In genomic region chr6:33391278-33392167, GRCh38 we compare ENCODE assay signal across 1 cellular context.
TF ChIP-seq lines count a peak whose summit lies in the region.

A gene with protein sequence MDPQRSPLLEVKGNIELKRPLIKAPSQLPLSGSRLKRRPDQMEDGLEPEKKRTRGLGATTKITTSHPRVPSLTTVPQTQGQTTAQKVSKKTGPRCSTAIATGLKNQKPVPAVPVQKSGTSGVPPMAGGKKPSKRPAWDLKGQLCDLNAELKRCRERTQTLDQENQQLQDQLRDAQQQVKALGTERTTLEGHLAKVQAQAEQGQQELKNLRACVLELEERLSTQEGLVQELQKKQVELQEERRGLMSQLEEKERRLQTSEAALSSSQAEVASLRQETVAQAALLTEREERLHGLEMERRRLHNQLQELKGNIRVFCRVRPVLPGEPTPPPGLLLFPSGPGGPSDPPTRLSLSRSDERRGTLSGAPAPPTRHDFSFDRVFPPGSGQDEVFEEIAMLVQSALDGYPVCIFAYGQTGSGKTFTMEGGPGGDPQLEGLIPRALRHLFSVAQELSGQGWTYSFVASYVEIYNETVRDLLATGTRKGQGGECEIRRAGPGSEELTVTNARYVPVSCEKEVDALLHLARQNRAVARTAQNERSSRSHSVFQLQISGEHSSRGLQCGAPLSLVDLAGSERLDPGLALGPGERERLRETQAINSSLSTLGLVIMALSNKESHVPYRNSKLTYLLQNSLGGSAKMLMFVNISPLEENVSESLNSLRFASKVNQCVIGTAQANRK (plus strand): TSS chr6:33391823. CDS start chr6:33391986, 163 bp downstream.

TF ChIP-seq in K562, 482 proteins besides CTCF, POLR2A, EP300 and RAD21 (continued from another document and continues in another):
- TF ChIP-seq, protein P1, sequence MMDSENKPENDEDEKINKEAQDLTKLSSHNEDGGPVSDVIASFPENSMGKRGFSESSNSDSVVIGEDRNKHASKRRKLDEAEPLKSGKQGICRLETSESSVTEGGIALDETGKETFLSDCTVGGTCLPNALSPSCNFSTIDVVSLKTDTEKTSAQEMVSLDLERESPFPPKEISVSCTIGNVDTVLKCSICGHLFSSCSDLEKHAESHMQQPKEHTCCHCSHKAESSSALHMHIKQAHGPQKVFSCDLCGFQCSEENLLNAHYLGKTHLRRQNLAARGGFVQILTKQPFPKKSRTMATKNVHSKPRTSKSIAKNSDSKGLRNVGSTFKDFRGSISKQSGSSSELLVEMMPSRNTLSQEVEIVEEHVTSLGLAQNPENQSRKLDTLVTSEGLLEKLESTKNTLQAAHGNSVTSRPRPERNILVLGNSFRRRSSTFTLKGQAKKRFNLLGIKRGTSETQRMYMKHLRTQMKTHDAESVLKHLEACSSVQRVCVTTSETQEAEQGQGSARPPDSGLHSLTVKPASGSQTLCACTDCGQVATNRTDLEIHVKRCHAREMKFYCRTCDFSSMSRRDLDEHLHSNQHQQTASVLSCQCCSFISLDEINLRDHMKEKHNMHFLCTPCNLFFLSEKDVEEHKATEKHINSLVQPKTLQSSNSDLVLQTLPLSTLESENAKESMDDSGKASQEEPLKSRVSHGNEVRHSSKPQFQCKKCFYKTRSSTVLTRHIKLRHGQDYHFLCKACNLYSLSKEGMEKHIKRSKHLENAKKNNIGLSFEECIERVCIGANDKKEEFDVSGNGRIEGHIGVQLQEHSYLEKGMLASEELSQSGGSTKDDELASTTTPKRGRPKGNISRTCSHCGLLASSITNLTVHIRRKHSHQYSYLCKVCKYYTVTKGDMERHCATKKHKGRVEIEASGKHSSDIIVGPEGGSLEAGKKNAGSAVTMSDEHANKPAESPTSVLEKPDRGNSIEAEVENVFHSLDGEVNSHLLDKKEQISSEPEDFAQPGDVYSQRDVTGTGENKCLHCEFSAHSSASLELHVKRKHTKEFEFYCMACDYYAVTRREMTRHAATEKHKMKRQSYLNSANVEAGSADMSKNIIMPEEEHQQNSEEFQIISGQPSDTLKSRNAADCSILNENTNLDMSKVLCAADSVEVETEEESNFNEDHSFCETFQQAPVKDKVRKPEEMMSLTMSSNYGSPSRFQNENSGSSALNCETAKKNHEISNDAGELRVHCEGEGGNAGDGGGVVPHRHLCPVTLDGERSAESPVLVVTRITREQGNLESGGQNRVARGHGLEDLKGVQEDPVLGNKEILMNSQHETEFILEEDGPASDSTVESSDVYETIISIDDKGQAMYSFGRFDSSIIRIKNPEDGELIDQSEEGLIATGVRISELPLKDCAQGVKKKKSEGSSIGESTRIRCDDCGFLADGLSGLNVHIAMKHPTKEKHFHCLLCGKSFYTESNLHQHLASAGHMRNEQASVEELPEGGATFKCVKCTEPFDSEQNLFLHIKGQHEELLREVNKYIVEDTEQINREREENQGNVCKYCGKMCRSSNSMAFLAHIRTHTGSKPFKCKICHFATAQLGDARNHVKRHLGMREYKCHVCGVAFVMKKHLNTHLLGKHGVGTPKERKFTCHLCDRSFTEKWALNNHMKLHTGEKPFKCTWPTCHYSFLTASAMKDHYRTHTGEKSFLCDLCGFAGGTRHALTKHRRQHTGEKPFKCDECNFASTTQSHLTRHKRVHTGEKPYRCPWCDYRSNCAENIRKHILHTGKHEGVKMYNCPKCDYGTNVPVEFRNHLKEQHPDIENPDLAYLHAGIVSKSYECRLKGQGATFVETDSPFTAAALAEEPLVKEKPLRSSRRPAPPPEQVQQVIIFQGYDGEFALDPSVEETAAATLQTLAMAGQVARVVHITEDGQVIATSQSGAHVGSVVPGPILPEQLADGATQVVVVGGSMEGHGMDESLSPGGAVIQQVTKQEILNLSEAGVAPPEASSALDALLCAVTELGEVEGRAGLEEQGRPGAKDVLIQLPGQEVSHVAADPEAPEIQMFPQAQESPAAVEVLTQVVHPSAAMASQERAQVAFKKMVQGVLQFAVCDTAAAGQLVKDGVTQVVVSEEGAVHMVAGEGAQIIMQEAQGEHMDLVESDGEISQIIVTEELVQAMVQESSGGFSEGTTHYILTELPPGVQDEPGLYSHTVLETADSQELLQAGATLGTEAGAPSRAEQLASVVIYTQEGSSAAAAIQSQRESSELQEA (IDR thresholded peaks at IDR 0.05; ENCODE audit: low read depth), result no peak
- peak; percentile 62; the same call in 1 of the 2 replicates for TF ChIP-seq JUN (IDR thresholded peaks at IDR 0.05; ENCODE audit: borderline replicate concordance, low read depth, low read length)
- 0 out of 2 replicates have a peak, but pooled peaks have one; percentile 25 for TF ChIP-seq JUN (CRISPR knock-in tag; IDR thresholded peaks at IDR 0.05; ENCODE audit: borderline replicate concordance)
- TF ChIP-seq MXI1 (IDR thresholded peaks at IDR 0.05; ENCODE audit: low read depth, low read length), result peak; percentile 45
- TF ChIP-seq BMI1 (IDR thresholded peaks at IDR 0.05; ENCODE audit: low read length), result no peak
- TF ChIP-seq, protein P2, sequence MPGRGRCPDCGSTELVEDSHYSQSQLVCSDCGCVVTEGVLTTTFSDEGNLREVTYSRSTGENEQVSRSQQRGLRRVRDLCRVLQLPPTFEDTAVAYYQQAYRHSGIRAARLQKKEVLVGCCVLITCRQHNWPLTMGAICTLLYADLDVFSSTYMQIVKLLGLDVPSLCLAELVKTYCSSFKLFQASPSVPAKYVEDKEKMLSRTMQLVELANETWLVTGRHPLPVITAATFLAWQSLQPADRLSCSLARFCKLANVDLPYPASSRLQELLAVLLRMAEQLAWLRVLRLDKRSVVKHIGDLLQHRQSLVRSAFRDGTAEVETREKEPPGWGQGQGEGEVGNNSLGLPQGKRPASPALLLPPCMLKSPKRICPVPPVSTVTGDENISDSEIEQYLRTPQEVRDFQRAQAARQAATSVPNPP (IDR thresholded peaks at IDR 0.05; ENCODE audit: borderline replicate concordance, insufficient read depth, insufficient read length), result no peak
- no peak for TF ChIP-seq SNAPC5 (CRISPR knock-in tag; IDR thresholded peaks at IDR 0.05)
- TF ChIP-seq GABPA (tag; conservative IDR thresholded peaks at IDR 0.05; ENCODE audit: low read depth), result peak; percentile 97
- peak in 1 of 2 experiments; percentile 67; a peak in 3 of 4 replicates for TF ChIP-seq TBL1XR1 (IDR thresholded peaks at IDR 0.05; ENCODE audit: low read length in 2 of 2)
- no peak for TF ChIP-seq STAT5B (CRISPR knock-in tag; IDR thresholded peaks at IDR 0.05)
- peak; percentile 40; the same call in 1 of the 2 replicates for TF ChIP-seq FOXK1 (CRISPR knock-in tag; IDR thresholded peaks at IDR 0.05; ENCODE audit: borderline replicate concordance)
- TF ChIP-seq THAP12 (CRISPR knock-in tag; IDR thresholded peaks at IDR 0.05), result peak; percentile 91
- TF ChIP-seq SMAD3 (CRISPR knock-in tag; conservative IDR thresholded peaks at IDR 0.05), result no peak
- TF ChIP-seq, protein P3, sequence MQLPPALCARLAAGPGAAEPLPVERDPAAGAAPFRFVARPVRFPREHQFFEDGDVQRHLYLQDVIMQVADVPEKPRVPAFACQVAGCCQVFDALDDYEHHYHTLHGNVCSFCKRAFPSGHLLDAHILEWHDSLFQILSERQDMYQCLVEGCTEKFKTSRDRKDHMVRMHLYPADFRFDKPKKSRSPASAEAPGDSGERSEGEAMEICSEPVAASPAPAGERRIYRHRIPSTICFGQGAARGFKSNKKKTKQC (CRISPR knock-in tag; IDR thresholded peaks at IDR 0.05), result peak; percentile 47; the same call in 1 of the 2 replicates
- no peak for TF ChIP-seq XRCC4 (IDR thresholded peaks at IDR 0.05; ENCODE audit: extremely low read depth, insufficient read depth, insufficient read length)
- no peak for TF ChIP-seq COPS2 (conservative IDR thresholded peaks at IDR 0.05)
- TF ChIP-seq CC2D1A (IDR thresholded peaks at IDR 0.05), result peak; percentile 84
- no peak for TF ChIP-seq PPARD (CRISPR knock-in tag; IDR thresholded peaks at IDR 0.05)
- no peak for TF ChIP-seq GATA2 (CRISPR knock-in tag; IDR thresholded peaks at IDR 0.05)
- no peak for TF ChIP-seq ZHX1 (conservative IDR thresholded peaks at IDR 0.05; ENCODE audit: low read length)
- no peak for TF ChIP-seq CEBPB (tag; IDR thresholded peaks at IDR 0.05)
- TF ChIP-seq MYBL2 (IDR thresholded peaks at IDR 0.05; ENCODE audit: low read depth), result peak; percentile 100
- TF ChIP-seq MYBL2 (CRISPR knock-in tag; IDR thresholded peaks at IDR 0.05; ENCODE audit: borderline replicate concordance), result peak; percentile 99; the same call in 1 of the 2 replicates
- TF ChIP-seq, protein P4, sequence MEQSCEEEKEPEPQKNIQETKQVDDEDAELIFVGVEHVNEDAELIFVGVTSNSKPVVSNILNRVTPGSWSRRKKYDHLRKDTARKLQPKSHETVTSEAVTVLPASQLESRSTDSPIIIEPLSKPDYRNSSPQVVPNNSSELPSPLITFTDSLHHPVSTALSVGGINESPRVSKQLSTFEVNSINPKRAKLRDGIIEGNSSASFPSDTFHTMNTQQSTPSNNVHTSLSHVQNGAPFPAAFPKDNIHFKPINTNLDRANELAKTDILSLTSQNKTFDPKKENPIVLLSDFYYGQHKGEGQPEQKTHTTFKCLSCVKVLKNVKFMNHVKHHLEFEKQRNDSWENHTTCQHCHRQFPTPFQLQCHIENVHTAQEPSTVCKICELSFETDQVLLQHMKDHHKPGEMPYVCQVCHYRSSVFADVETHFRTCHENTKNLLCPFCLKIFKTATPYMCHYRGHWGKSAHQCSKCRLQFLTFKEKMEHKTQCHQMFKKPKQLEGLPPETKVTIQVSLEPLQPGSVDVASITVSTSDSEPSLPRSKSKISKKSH (CRISPR knock-in tag; IDR thresholded peaks at IDR 0.05), result no peak
- TF ChIP-seq ZNF740 (CRISPR knock-in tag; IDR thresholded peaks at IDR 0.05), result 0 out of 2 replicates have a peak, but pooled peaks have one; percentile 38
- TF ChIP-seq ZNF740 (tag; IDR thresholded peaks at IDR 0.05), result no peak
- TF ChIP-seq MTA2 (IDR thresholded peaks at IDR 0.05; ENCODE audit: low read depth), result no peak
- TF ChIP-seq, protein P5, sequence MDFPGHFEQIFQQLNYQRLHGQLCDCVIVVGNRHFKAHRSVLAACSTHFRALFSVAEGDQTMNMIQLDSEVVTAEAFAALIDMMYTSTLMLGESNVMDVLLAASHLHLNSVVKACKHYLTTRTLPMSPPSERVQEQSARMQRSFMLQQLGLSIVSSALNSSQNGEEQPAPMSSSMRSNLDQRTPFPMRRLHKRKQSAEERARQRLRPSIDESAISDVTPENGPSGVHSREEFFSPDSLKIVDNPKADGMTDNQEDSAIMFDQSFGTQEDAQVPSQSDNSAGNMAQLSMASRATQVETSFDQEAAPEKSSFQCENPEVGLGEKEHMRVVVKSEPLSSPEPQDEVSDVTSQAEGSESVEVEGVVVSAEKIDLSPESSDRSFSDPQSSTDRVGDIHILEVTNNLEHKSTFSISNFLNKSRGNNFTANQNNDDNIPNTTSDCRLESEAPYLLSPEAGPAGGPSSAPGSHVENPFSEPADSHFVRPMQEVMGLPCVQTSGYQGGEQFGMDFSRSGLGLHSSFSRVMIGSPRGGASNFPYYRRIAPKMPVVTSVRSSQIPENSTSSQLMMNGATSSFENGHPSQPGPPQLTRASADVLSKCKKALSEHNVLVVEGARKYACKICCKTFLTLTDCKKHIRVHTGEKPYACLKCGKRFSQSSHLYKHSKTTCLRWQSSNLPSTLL (IDR thresholded peaks at IDR 0.05), result no peak
- no peak for TF ChIP-seq POLR2AphosphoS2 (IDR thresholded peaks at IDR 0.05; ENCODE audit: low read length)
- TF ChIP-seq HLTF (IDR thresholded peaks at IDR 0.05), result 0 out of 2 replicates have a peak, but pooled peaks have one; percentile 20
- TF ChIP-seq CBX3 (IDR thresholded peaks at IDR 0.05; ENCODE audit: borderline replicate concordance in 1 of 2, low read length in 2 of 2), result peak in 1 of 2 experiments; percentile 74; a peak in 2 of 3 replicates
- peak; percentile 62; the same call in 1 of the 2 replicates for TF ChIP-seq ZBTB1 (CRISPR knock-in tag; IDR thresholded peaks at IDR 0.05; ENCODE audit: borderline replicate concordance, low read depth)
- peak; percentile 49; the same call in 1 of the 2 replicates for TF ChIP-seq ZNF224 (CRISPR knock-in tag; IDR thresholded peaks at IDR 0.05)
- no peak for TF ChIP-seq MAFG (tag; conservative IDR thresholded peaks at IDR 0.05)
- TF ChIP-seq CBX2 (IDR thresholded peaks at IDR 0.05; ENCODE audit: insufficient read depth, low read length, poor library complexity, severe bottlenecking), result no peak
- no peak; the same call in 1 of the 2 replicates for TF ChIP-seq SMAD4 (CRISPR knock-in tag; conservative IDR thresholded peaks at IDR 0.05)
- no peak for TF ChIP-seq CHD4 (IDR thresholded peaks at IDR 0.05; ENCODE audit: insufficient read depth, insufficient replicate concordance, low read depth, low read length, poor library complexity, severe bottlenecking)
